In genomic region chr3:69305011-69305410, GRCh38 we compare ENCODE assay signal across 15 cellular contexts.
DNase-seq lines count a peak whose midpoint lies in the region; ATAC-seq and TF ChIP-seq lines count a peak whose summit lies in the region.
"Had no signal": no experiment of that assay in that cellular context is flagged by ENCODE, and none has a peak within 500 bp of the region (broad histone marks: within the 10 kb centered on the region; RNA-seq: fewer than 3 reads in every experiment).

No MANE protein-coding gene starts in this region.

- H3K36me3 ChIP-seq in RWPE2 (ENCODE audit: low read depth) (peaks cover 34% of the 10 kb centered on the region), Caco-2 (ENCODE audit: control insufficient read depth, insufficient read depth, low read length) (no peaks in the 10 kb centered on the region)

- no TSS peak for BruUV-seq in Caco-2 (replicated peaks; lab: Mats Ljungman, UMichigan)

- H3K4me1 Mint-ChIP-seq in activated naive CD4-positive, alpha-beta T cell treated with anti-CD3 and anti-CD28 coated beads for 36 hours (ENCODE audit: low read depth), result peaks cover 24% of the 10 kb centered on the region
- H3K4me1 Mint-ChIP-seq in activated naive CD4-positive, alpha-beta T cell treated with anti-CD3 and anti-CD28 coated beads, Interleukin-2, amount 10 ng/mL, durations not matched to agents 7 days and 5 days, result peaks cover 4% of the 10 kb centered on the region
- peaks cover 27% of the 10 kb centered on the region for H3K4me1 Mint-ChIP-seq in stimulated activated naive CD8-positive, alpha-beta T cell treated with anti-CD3 and anti-CD28 coated beads, Interleukin-15, Interleukin-2, amounts not matched to agents 100 ng/mL and 50 ng/mL, for 24 hours (ENCODE audit: low read depth)
- H3K4me1 Mint-ChIP-seq in Caco-2 (ENCODE audit: low read depth, unreplicated experiment), result peaks cover 16% of the 10 kb centered on the region

- CTCF ChIA-PET in activated naive CD4-positive, alpha-beta T cell treated with anti-CD3 and anti-CD28 coated beads for 36 hours (lab: Charles Lee), result interaction anchor here (0.8 to 9.3 kb wide), 21 partner anchors 10 to 185 kb away, joined by 3 to 312 read pairs (median 6); partner anchors contain the start of gene LMOD3
- CTCF ChIA-PET in activated naive CD4-positive, alpha-beta T cell treated with anti-CD3 and anti-CD28 coated beads, Interleukin-2, amount 10 ng/mL, durations not matched to agents 7 days and 5 days (lab: Charles Lee), result interaction anchor here (0.7 to 9.3 kb wide), 14 partner anchors 17 to 367 kb away, joined by 3 to 288 read pairs (median 3); partner anchors contain the start of gene LMOD3
- CTCF ChIA-PET in Caco-2 (lab: Charles Lee), result interaction anchor here (0.6 to 1.7 kb wide), 4 partner anchors 62 to 184 kb away, joined by 3 to 6 read pairs (median 5); no protein-coding TSS in a partner anchor

- H3K9me3 Mint-ChIP-seq in activated naive CD4-positive, alpha-beta T cell treated with anti-CD3 and anti-CD28 coated beads for 36 hours, result no peaks in the 10 kb centered on the region
- H3K9me3 Mint-ChIP-seq in activated naive CD4-positive, alpha-beta T cell treated with anti-CD3 and anti-CD28 coated beads, Interleukin-2, amount 10 ng/mL, durations not matched to agents 7 days and 5 days, result no peaks in the 10 kb centered on the region
- H3K9me3 Mint-ChIP-seq in stimulated activated naive CD8-positive, alpha-beta T cell treated with anti-CD3 and anti-CD28 coated beads, Interleukin-15, Interleukin-2, amounts not matched to agents 100 ng/mL and 50 ng/mL, for 24 hours, result no peaks in the 10 kb centered on the region
- H3K9me3 Mint-ChIP-seq in Caco-2 (ENCODE audit: unreplicated experiment), result peaks cover 14% of the 10 kb centered on the region
- H3K9me3 Mint-ChIP-seq: brain, GM23338 had no signal

- ATAC-seq in RWPE2 (ENCODE audit: low read depth) (peak; percentile 39; the same call in 1 of the 3 replicates), GM18858 (IDR thresholded peaks at IDR 0.05; ENCODE audit: unreplicated experiment) (no peak)
- ATAC-seq: GM23338, SK-N-SH treated with all-trans-retinoic acid at 6 μM for 48 hours had no signal

- intact Hi-C loops in activated naive CD4-positive, alpha-beta T cell treated with anti-CD3 and anti-CD28 coated beads for 36 hours (cut with micrococcal nuclease), result loop anchor here (1.0 to 5.0 kb wide), 8 partner anchors 17 to 642 kb away; no protein-coding TSS in a partner anchor
- intact Hi-C loops in Caco-2 (cut with micrococcal nuclease; ENCODE audit: unreplicated experiment), result no loop called here

- H3K9me3 ChIP-seq in RWPE2 (ENCODE audit: severe bottlenecking), result no peaks in the 10 kb centered on the region
- H3K9me3 ChIP-seq in Caco-2, result peaks cover 13% of the 10 kb centered on the region

- no peaks in the 10 kb centered on the region for H3K27me3 ChIP-seq in RWPE2 (ENCODE audit: insufficient read depth, poor library complexity, severe bottlenecking)
- no peaks in the 10 kb centered on the region for H3K27me3 ChIP-seq in Caco-2 (replicated peaks; ENCODE audit: control insufficient read depth, insufficient read depth, low read length)

- H3K4me1 ChIP-seq in RWPE2 (ENCODE audit: insufficient read depth, poor library complexity, severe bottlenecking) (peaks cover 5% of the 10 kb centered on the region), Caco-2 (peaks cover 40% of the 10 kb centered on the region)

- no peak overlapping the region for H3K27ac Mint-ChIP-seq in activated naive CD4-positive, alpha-beta T cell treated with anti-CD3 and anti-CD28 coated beads for 36 hours
- H3K27ac Mint-ChIP-seq in activated naive CD4-positive, alpha-beta T cell treated with anti-CD3 and anti-CD28 coated beads, Interleukin-2, amount 10 ng/mL, durations not matched to agents 7 days and 5 days, result no peak overlapping the region
- peak overlapping the region; percentile 40 for H3K27ac Mint-ChIP-seq in stimulated activated naive CD8-positive, alpha-beta T cell treated with anti-CD3 and anti-CD28 coated beads, Interleukin-15, Interleukin-2, amounts not matched to agents 100 ng/mL and 50 ng/mL, for 24 hours
- H3K27ac Mint-ChIP-seq in Caco-2 (ENCODE audit: unreplicated experiment), result no peak overlapping the region
- H3K27ac Mint-ChIP-seq: brain, GM23338 had no signal

- H3K27ac ChIP-seq in RWPE2 (ENCODE audit: poor library complexity, severe bottlenecking) (no peak overlapping the region), epithelial cell of prostate (peak overlapping the region; percentile 5)
- H3K27ac ChIP-seq: skin epidermis had no signal

- H3K27me3 Mint-ChIP-seq in activated naive CD4-positive, alpha-beta T cell treated with anti-CD3 and anti-CD28 coated beads for 36 hours (ENCODE audit: low read depth), result no peaks in the 10 kb centered on the region
- no peaks in the 10 kb centered on the region for H3K27me3 Mint-ChIP-seq in activated naive CD4-positive, alpha-beta T cell treated with anti-CD3 and anti-CD28 coated beads, Interleukin-2, amount 10 ng/mL, durations not matched to agents 7 days and 5 days
- no peaks in the 10 kb centered on the region for H3K27me3 Mint-ChIP-seq in stimulated activated naive CD8-positive, alpha-beta T cell treated with anti-CD3 and anti-CD28 coated beads, Interleukin-15, Interleukin-2, amounts not matched to agents 100 ng/mL and 50 ng/mL, for 24 hours
- H3K27me3 Mint-ChIP-seq in Caco-2 (ENCODE audit: insufficient read depth, unreplicated experiment), result no peaks in the 10 kb centered on the region

- H3K4me3 ChIP-seq in RWPE2 (ENCODE audit: severe bottlenecking) (no peak overlapping the region), Caco-2 (ENCODE audit: low read depth, low read length) (no peak overlapping the region)
- H3K4me3 ChIP-seq: GM23338, skin epidermis had no signal

- no peaks in the 10 kb centered on the region for H3K36me3 Mint-ChIP-seq in activated naive CD4-positive, alpha-beta T cell treated with anti-CD3 and anti-CD28 coated beads for 36 hours (ENCODE audit: low read depth)
- no peaks in the 10 kb centered on the region for H3K36me3 Mint-ChIP-seq in activated naive CD4-positive, alpha-beta T cell treated with anti-CD3 and anti-CD28 coated beads, Interleukin-2, amount 10 ng/mL, durations not matched to agents 7 days and 5 days
- no peaks in the 10 kb centered on the region for H3K36me3 Mint-ChIP-seq in stimulated activated naive CD8-positive, alpha-beta T cell treated with anti-CD3 and anti-CD28 coated beads, Interleukin-15, Interleukin-2, amounts not matched to agents 100 ng/mL and 50 ng/mL, for 24 hours (ENCODE audit: low read depth)
- H3K36me3 Mint-ChIP-seq in Caco-2 (ENCODE audit: insufficient read depth, unreplicated experiment), result no peaks in the 10 kb centered on the region
- H3K36me3 Mint-ChIP-seq: brain had no signal

- peak; percentile 45 for DNase-seq in activated naive CD4-positive, alpha-beta T cell treated with anti-CD3 and anti-CD28 coated beads for 36 hours
- no peak for DNase-seq in activated naive CD4-positive, alpha-beta T cell treated with anti-CD3 and anti-CD28 coated beads, Interleukin-2, amount 10 ng/mL, durations not matched to agents 7 days and 5 days
- DNase-seq in RWPE2 (ENCODE audit: low spot score) (no peak), epithelial cell of prostate (ENCODE audit: low read depth, low spot score) (peak; percentile 68), Caco-2 (no peak), DMS79 treated with DMSO at 0.1 percent for 48 hours (lab: John Stamatoyannopoulos, UW) (no peak)
- DNase-seq: mesendoderm, NCI-H1105, NCI-H2227 treated with DMSO at 0.1 percent for 48 hours had no signal

- no peak overlapping the region for H3K4me3 Mint-ChIP-seq in activated naive CD4-positive, alpha-beta T cell treated with anti-CD3 and anti-CD28 coated beads for 36 hours
- no peak overlapping the region for H3K4me3 Mint-ChIP-seq in activated naive CD4-positive, alpha-beta T cell treated with anti-CD3 and anti-CD28 coated beads, Interleukin-2, amount 10 ng/mL, durations not matched to agents 7 days and 5 days
- no peak overlapping the region for H3K4me3 Mint-ChIP-seq in stimulated activated naive CD8-positive, alpha-beta T cell treated with anti-CD3 and anti-CD28 coated beads, Interleukin-15, Interleukin-2, amounts not matched to agents 100 ng/mL and 50 ng/mL, for 24 hours
- no peak overlapping the region for H3K4me3 Mint-ChIP-seq in Caco-2 (ENCODE audit: unreplicated experiment)
- H3K4me3 Mint-ChIP-seq: brain, GM23338 had no signal

- TF ChIP-seq CTCF in RWPE2 (IDR thresholded peaks at IDR 0.05; ENCODE audit: poor library complexity, severe bottlenecking), result no peak
- TF ChIP-seq CTCF in Caco-2 (IDR thresholded peaks at IDR 0.05; ENCODE audit: insufficient read depth in 1 of 2, low read depth in 1 of 2, low read length in 1 of 2, severe bottlenecking in 1 of 2, unreplicated experiment in 1 of 2), result no peak

- POLR2A ChIA-PET in Caco-2 (lab: Charles Lee), result no interaction called here

Comparison
In these comparisons a context has a peak if more than half of its experiments do, and no peak if none do; other contexts are left out.
1. DNase-seq: peak in activated naive CD4-positive, alpha-beta T cell treated with anti-CD3 and anti-CD28 coated beads for 36 hours (single experiment) and epithelial cell of prostate (single experiment); none in activated naive CD4-positive, alpha-beta T cell treated with anti-CD3 and anti-CD28 coated beads, Interleukin-2, amount 10 ng/mL, durations not matched to agents 7 days and 5 days (single experiment), RWPE2 (single experiment), Caco-2 (0 of 2) and DMS79 treated with DMSO at 0.1 percent for 48 hours (single experiment).